1 cellular context compared by ENCODE assay signal in the genomic region with DNA sequence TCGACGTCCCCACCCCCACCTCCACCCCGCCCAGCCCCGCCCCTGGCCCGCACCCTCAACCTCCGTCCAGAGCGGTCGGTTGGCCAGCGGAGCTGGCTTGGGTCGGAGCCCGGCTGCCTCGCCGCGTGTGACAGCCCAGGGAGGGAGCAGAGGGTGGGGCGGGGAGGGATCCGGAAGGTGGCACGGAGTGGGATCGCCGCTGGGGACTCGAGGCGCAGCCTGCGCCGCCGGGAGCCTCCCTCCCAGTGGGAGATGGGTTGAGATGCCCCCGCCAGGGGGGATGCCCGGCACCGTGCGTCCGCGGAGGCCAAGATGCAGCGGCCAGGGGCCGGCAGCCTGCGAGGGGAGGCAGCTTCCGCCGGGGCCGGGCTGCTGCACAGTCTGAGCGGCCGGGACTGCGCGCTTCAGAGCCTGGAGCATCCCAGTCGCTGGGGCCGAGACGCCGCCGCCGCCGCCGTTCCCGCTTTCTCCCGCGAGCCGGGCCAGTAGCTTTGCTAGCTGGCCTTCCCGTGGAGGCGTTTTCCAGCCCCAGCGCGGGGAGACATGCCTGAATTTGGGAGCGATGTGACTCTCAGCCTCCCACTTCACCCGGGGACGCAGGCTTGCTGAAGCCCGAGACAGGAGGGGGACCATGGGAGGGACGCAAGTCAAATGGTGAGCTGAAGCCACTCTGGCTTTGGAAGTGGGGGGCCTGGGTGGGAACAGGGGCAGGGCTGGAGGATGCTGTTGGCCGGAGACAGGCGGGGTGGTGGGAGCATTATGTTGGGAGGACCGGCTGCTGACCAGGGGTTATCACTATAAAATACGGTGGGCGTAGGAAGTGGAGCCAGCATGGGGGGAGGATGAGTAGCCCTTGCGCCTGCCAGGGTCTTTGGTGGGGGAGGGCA.
TF ChIP-seq lines count a peak whose summit lies in the region.

No MANE protein-coding gene starts in this region.

TF ChIP-seq in GM23338, 12 proteins besides CTCF, POLR2A, EP300 and RAD21 (continued from another document):
- TF ChIP-seq, protein P1, sequence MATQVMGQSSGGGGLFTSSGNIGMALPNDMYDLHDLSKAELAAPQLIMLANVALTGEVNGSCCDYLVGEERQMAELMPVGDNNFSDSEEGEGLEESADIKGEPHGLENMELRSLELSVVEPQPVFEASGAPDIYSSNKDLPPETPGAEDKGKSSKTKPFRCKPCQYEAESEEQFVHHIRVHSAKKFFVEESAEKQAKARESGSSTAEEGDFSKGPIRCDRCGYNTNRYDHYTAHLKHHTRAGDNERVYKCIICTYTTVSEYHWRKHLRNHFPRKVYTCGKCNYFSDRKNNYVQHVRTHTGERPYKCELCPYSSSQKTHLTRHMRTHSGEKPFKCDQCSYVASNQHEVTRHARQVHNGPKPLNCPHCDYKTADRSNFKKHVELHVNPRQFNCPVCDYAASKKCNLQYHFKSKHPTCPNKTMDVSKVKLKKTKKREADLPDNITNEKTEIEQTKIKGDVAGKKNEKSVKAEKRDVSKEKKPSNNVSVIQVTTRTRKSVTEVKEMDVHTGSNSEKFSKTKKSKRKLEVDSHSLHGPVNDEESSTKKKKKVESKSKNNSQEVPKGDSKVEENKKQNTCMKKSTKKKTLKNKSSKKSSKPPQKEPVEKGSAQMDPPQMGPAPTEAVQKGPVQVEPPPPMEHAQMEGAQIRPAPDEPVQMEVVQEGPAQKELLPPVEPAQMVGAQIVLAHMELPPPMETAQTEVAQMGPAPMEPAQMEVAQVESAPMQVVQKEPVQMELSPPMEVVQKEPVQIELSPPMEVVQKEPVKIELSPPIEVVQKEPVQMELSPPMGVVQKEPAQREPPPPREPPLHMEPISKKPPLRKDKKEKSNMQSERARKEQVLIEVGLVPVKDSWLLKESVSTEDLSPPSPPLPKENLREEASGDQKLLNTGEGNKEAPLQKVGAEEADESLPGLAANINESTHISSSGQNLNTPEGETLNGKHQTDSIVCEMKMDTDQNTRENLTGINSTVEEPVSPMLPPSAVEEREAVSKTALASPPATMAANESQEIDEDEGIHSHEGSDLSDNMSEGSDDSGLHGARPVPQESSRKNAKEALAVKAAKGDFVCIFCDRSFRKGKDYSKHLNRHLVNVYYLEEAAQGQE (IDR thresholded peaks at IDR 0.05; ENCODE audit: unreplicated experiment) = no peak
- TF ChIP-seq, protein P2, sequence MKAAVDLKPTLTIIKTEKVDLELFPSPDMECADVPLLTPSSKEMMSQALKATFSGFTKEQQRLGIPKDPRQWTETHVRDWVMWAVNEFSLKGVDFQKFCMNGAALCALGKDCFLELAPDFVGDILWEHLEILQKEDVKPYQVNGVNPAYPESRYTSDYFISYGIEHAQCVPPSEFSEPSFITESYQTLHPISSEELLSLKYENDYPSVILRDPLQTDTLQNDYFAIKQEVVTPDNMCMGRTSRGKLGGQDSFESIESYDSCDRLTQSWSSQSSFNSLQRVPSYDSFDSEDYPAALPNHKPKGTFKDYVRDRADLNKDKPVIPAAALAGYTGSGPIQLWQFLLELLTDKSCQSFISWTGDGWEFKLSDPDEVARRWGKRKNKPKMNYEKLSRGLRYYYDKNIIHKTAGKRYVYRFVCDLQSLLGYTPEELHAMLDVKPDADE (IDR thresholded peaks at IDR 0.05) = no peak
- no peak for TF ChIP-seq JUNB (IDR thresholded peaks at IDR 0.05; ENCODE audit: unreplicated experiment)
